Comparison of ENCODE assay signal across 15 cellular contexts in genomic region chr18:35905436-35905835, GRCh38.
DNase-seq lines count a peak whose midpoint lies in the region; ATAC-seq and TF ChIP-seq lines count a peak whose summit lies in the region.
"Had no signal": no experiment of that assay in that cellular context is flagged by ENCODE, and none has a peak within 500 bp of the region (broad histone marks: within the 10 kb centered on the region; RNA-seq: fewer than 3 reads in every experiment).

No MANE protein-coding gene starts in this region.

- intact Hi-C loops in breast epithelium (cut with DNase I; ENCODE audit: low total_unique reads), result no loop called here
- intact Hi-C loops in esophagus muscularis mucosa (cut with DNase I), result no loop called here

- WGBS in lung, 2 donors, result 83 to 87% methylated on average over 10 of the region's 10 CpGs
- WGBS in esophagus muscularis mucosa, result 91% methylated on average over 10 of the region's 10 CpGs

- H3K9me3 ChIP-seq in breast epithelium, result no peaks in the 10 kb centered on the region
- H3K9me3 ChIP-seq in lung (ENCODE audit: control insufficient read depth in 2 of 2, insufficient read depth in 1 of 2, low read length in 1 of 2), result no peaks in the 10 kb centered on the region
- no peaks in the 10 kb centered on the region for H3K9me3 ChIP-seq in WERI-Rb-1 (ENCODE audit: severe bottlenecking)
- no peaks in the 10 kb centered on the region for H3K9me3 ChIP-seq in esophagus muscularis mucosa
- H3K9me3 ChIP-seq: BLaER1 treated with 17β-estradiol and CSF1 and Interleukin-3, amounts not matched to agents 10 nM and 100 nM; HAP-1 had no signal

- no peak overlapping the region for H3K27ac ChIP-seq in breast epithelium
- no peak overlapping the region for H3K27ac ChIP-seq in lung (ENCODE audit: low read depth in 1 of 2, low read length in 1 of 2)
- no peak overlapping the region for H3K27ac ChIP-seq in WERI-Rb-1
- H3K27ac ChIP-seq in esophagus muscularis mucosa (replicated peaks in 1 of 4), result no peak overlapping the region
- H3K27ac ChIP-seq: BLaER1 treated with 17β-estradiol and CSF1 and Interleukin-3, amounts not matched to agents 10 nM and 100 nM had no signal

- TF ChIP-seq POLR2A in breast epithelium (IDR thresholded peaks at IDR 0.05) (no peak), esophagus muscularis mucosa (IDR thresholded peaks at IDR 0.05; ENCODE audit: low read depth) (no peak)

- H3K4me3 ChIP-seq in breast epithelium (no peak overlapping the region), lung (no peak overlapping the region), WERI-Rb-1 (ENCODE audit: low read depth, low read length) (no peak overlapping the region), esophagus muscularis mucosa (no peak overlapping the region)
- H3K4me3 ChIP-seq: BLaER1 treated with 17β-estradiol and CSF1 and Interleukin-3, amounts not matched to agents 10 nM and 100 nM; HAP-1; K562 had no signal

- DNase-seq in M059J (ENCODE audit: low read depth), result peak; percentile 4
- peak; percentile 61 to 76 for DNase-seq in breast epithelium (ENCODE audit: low spot score in 2 of 2)
- peak; percentile 17 for DNase-seq in lung (ENCODE audit: low spot score)
- DNase-seq in WERI-Rb-1, result no peak
- no peak for DNase-seq in esophagus muscularis mucosa (ENCODE audit: extremely low spot score)
- DNase-seq: CD8-positive, alpha-beta T cell; COR-L47; DMS 273 treated with DMSO at 0.1 percent for 48 hours; GDM1; IMR-90 had no signal

- H3K4me1 ChIP-seq in breast epithelium (no peaks in the 10 kb centered on the region), lung (ENCODE audit: control insufficient read depth in 2 of 2, insufficient read depth in 2 of 2, low read length in 2 of 2) (no peaks in the 10 kb centered on the region), esophagus muscularis mucosa (no peaks in the 10 kb centered on the region)
- H3K4me1 ChIP-seq: BLaER1 treated with 17β-estradiol and CSF1 and Interleukin-3, amounts not matched to agents 10 nM and 100 nM; HAP-1 had no signal

- no peak for TF ChIP-seq EP300 in esophagus muscularis mucosa (IDR thresholded peaks at IDR 0.05)

- no peak for ATAC-seq in lung (ENCODE audit: insufficient read depth, low FRiP score)
- ATAC-seq in GM18873 (IDR thresholded peaks at IDR 0.05; ENCODE audit: low FRiP score, unreplicated experiment), result no peak
- ATAC-seq in HG02571 (IDR thresholded peaks at IDR 0.05; ENCODE audit: unreplicated experiment), result no peak
- ATAC-seq: CD8-positive, alpha-beta T cell had no signal

- H3K36me3 ChIP-seq in breast epithelium (no peaks in the 10 kb centered on the region), lung (ENCODE audit: control insufficient read depth in 2 of 2, insufficient read depth in 2 of 2, low read length in 2 of 2) (no peaks in the 10 kb centered on the region), WERI-Rb-1 (no peaks in the 10 kb centered on the region), esophagus muscularis mucosa (peaks cover 0 to 4% (median 0%) of the 10 kb centered on the region in 4 donors)
- H3K36me3 ChIP-seq: BLaER1 treated with 17β-estradiol and CSF1 and Interleukin-3, amounts not matched to agents 10 nM and 100 nM; HAP-1 had no signal

- H3K27me3 ChIP-seq in breast epithelium, result no peaks in the 10 kb centered on the region
- H3K27me3 ChIP-seq in lung (ENCODE audit: control insufficient read depth, insufficient read depth), result no peaks in the 10 kb centered on the region
- peaks cover 8% of the 10 kb centered on the region for H3K27me3 ChIP-seq in WERI-Rb-1 (ENCODE audit: insufficient read depth, low read depth, severe bottlenecking)
- no peaks in the 10 kb centered on the region for H3K27me3 ChIP-seq in esophagus muscularis mucosa
- H3K27me3 ChIP-seq: BLaER1 treated with 17β-estradiol and CSF1 and Interleukin-3, amounts not matched to agents 10 nM and 100 nM had no signal

- TF ChIP-seq CTCF in breast epithelium (IDR thresholded peaks at IDR 0.05) (no peak), lung (IDR thresholded peaks at IDR 0.05; ENCODE audit: control extremely low read depth, extremely low read depth) (no peak), WERI-Rb-1 (IDR thresholded peaks at IDR 0.05; ENCODE audit: low read depth, low read length) (no peak), esophagus muscularis mucosa (IDR thresholded peaks at IDR 0.05) (no peak)

Comparison
In these comparisons a context has a peak if more than half of its experiments do, and no peak if none do; other contexts are left out.
1. DNase-seq: peak in M059J (single experiment), breast epithelium (2 of 2) and lung (single experiment); none in WERI-Rb-1 (single experiment) and esophagus muscularis mucosa (single experiment).